In genomic region chr2:42722328-42723190, GRCh38 we compare ENCODE assay signal across 8 cellular contexts. TPM values are rescaled to one million over a fixed set of nuclear protein-coding genes. Genes with fewer than 3 reads are reported as not detected.
DNase-seq lines count a peak whose midpoint lies in the region; ATAC-seq and TF ChIP-seq lines count a peak whose summit lies in the region.

No MANE protein-coding gene starts in this region.

- H3K4me1 Mint-ChIP-seq in endothelial cell (ENCODE audit: unreplicated experiment), result no peaks in the 10 kb centered on the region

- peak overlapping the region in 1 of 2 donors; percentile 77 for H3K27ac Mint-ChIP-seq in activated naive CD4-positive, alpha-beta T cell treated with anti-CD3 and anti-CD28 coated beads, Interleukin-2, amount 50 U/mL, for 72 hours
- H3K27ac Mint-ChIP-seq in endothelial cell (ENCODE audit: unreplicated experiment), result no peak overlapping the region

- no peak for TF ChIP-seq CTCF in endothelial cell (IDR thresholded peaks at IDR 0.05; ENCODE audit: unreplicated experiment)

- DNase-seq in activated naive CD4-positive, alpha-beta T cell treated with anti-CD3 and anti-CD28 coated beads, Interleukin-2, amount 50 U/mL, for 72 hours (ENCODE audit: low spot score in 2 of 2), result peak in 1 of 2 donors; percentile 49
- DNase-seq in activated naive CD4-positive, alpha-beta T cell treated with anti-CD3 and anti-CD28 coated beads, Interleukin-2, amount 50 U/mL, for 16 hours, result no peak
- DNase-seq in HCEC 1CT (peak; percentile 58), MV-4-11 (lab: John Stamatoyannopoulos, UW) (peak; percentile 96), amniotic epithelial cell (ENCODE audit: low read depth) (peak; percentile 97), inferior parietal cortex (ENCODE audit: extremely low spot score) (peak; percentile 60), endothelial cell (ENCODE audit: low spot score) (no peak)

- no peaks in the 10 kb centered on the region for H3K36me3 Mint-ChIP-seq in activated naive CD4-positive, alpha-beta T cell treated with anti-CD3 and anti-CD28 coated beads, Interleukin-2, amount 50 U/mL, for 72 hours
- H3K36me3 Mint-ChIP-seq in endothelial cell (ENCODE audit: low read depth, unreplicated experiment), result peaks cover 29% of the 10 kb centered on the region

- ATAC-seq in activated naive CD4-positive, alpha-beta T cell treated with anti-CD3 and anti-CD28 coated beads, Interleukin-2, amount 50 U/mL, for 72 hours, result peak; percentile 76 to 91

- peak overlapping the region; percentile 30 for H3K27ac ChIP-seq in temporal lobe (ENCODE audit: low read depth, low read length)

- no peaks in the 10 kb centered on the region for H3K27me3 Mint-ChIP-seq in endothelial cell (ENCODE audit: unreplicated experiment)

- H3K9me3 Mint-ChIP-seq in activated naive CD4-positive, alpha-beta T cell treated with anti-CD3 and anti-CD28 coated beads, Interleukin-2, amount 50 U/mL, for 72 hours, result no peaks in the 10 kb centered on the region
- H3K9me3 Mint-ChIP-seq in endothelial cell (ENCODE audit: unreplicated experiment), result no peaks in the 10 kb centered on the region

- H3K4me3 Mint-ChIP-seq in endothelial cell (ENCODE audit: unreplicated experiment), result no peak overlapping the region

RNA-seq across cellular contexts. Expression of gene OXER1, which starts 41.4 kb away (rescaled TPM):
- total RNA-seq in activated naive CD4-positive, alpha-beta T cell treated with anti-CD3 and anti-CD28 coated beads, Interleukin-2, amount 50 U/mL, for 72 hours, result under 1 TPM; 0.25 to 0.54 TPM
- total RNA-seq in temporal lobe (0.25 TPM), endothelial cell (ENCODE audit: unreplicated experiment) (1.5 TPM)

Comparison
In these comparisons a context has a peak if more than half of its experiments do, and no peak if none do; other contexts are left out.
1. DNase-seq: peak in HCEC 1CT (single experiment), MV-4-11 (single experiment), amniotic epithelial cell (single experiment) and inferior parietal cortex (single experiment); none in activated naive CD4-positive, alpha-beta T cell treated with anti-CD3 and anti-CD28 coated beads, Interleukin-2, amount 50 U/mL, for 16 hours (single experiment) and endothelial cell (single experiment).